ENCODE assay signal across 18 cellular contexts in the genomic region with DNA sequence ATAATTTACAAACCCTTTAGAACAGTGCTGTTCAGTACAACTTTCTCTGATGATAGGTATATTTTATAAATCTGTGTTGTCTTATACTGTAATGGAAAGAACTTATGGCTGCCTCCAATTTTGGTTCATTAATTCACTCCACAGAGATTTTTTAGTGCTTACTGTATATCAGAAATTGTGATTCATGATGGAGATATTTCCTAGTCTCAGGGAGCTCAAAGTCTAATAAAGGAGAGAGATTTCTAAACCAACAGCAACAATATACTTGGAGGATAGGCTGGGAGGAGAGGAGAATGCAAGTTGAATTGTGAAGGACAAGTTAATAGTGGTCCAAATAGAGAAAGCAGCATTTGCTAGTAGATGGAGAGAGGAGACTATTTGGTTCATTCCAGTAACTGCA.
DNase-seq lines count a peak whose midpoint lies in the region; ATAC-seq and TF ChIP-seq lines count a peak whose summit lies in the region.
"Had no signal": no experiment of that assay in that cellular context is flagged by ENCODE, and none has a peak within 500 bp of the region (broad histone marks: within the 10 kb centered on the region; RNA-seq: fewer than 3 reads in every experiment).

No MANE protein-coding gene starts in this region.

- H3K9me3 Mint-ChIP-seq in osteocyte (ENCODE audit: unreplicated experiment): peaks cover 10% of the 10 kb centered on the region

- H3K36me3 Mint-ChIP-seq in osteocyte (ENCODE audit: unreplicated experiment): peaks cover 11% of the 10 kb centered on the region

- POLR2A ChIA-PET in RWPE1 (lab: Yijun Ruan, JAX; ENCODE audit: low non-redundant PET): no interaction called here

- ATAC-seq in GM19035 (IDR thresholded peaks at IDR 0.05; ENCODE audit: unreplicated experiment) (no peak), GM19452 (IDR thresholded peaks at IDR 0.05; ENCODE audit: unreplicated experiment) (no peak)

- TF ChIP-seq CTCF in RWPE1 (conservative IDR thresholded peaks at IDR 0.05; ENCODE audit: low read depth): no peak
- no peak for TF ChIP-seq CTCF in osteocyte (IDR thresholded peaks at IDR 0.05)

- peak overlapping the region; percentile 12 for H3K27ac Mint-ChIP-seq in osteocyte (ENCODE audit: unreplicated experiment)
- H3K27ac Mint-ChIP-seq: brain, CD14-positive monocyte, type B pancreatic cell had no signal

- H3K4me1 Mint-ChIP-seq in osteocyte (ENCODE audit: unreplicated experiment): peaks cover 54% of the 10 kb centered on the region
- H3K4me1 Mint-ChIP-seq: CD14-positive monocyte had no signal

- CTCF ChIA-PET in RWPE1 (lab: Yijun Ruan, JAX): interaction anchor here (0.6 kb wide), 1 partner anchor 34 kb away, joined by 3 read pairs; no protein-coding TSS in a partner anchor

- DNase-seq in EL (peak; percentile 79), RWPE1 (ENCODE audit: low spot score) (peak; percentile 20), epithelial cell of prostate (ENCODE audit: low read depth, low spot score) (no peak), osteocyte (ENCODE audit: extremely low spot score, unreplicated experiment) (no peak), substantia nigra (lab: John Stamatoyannopoulos, UW) (no peak), MV-4-11 (lab: John Stamatoyannopoulos, UW) (no peak)
- DNase-seq: activated effector memory CD4-positive, alpha-beta T cell treated with anti-CD3 and anti-CD28 coated beads, Interleukin-2, amount 50 U/mL, for 16 hours; glutamatergic neuron; H7; islet precursor cell; midbrain had no signal

- H3K4me3 Mint-ChIP-seq in osteocyte (ENCODE audit: unreplicated experiment): no peak overlapping the region
- H3K4me3 Mint-ChIP-seq: brain, CD14-positive monocyte, type B pancreatic cell had no signal

- H3K27ac ChIP-seq in RWPE1 (no peak overlapping the region), epithelial cell of prostate (peak overlapping the region; percentile 57), substantia nigra (ENCODE audit: low read depth, low read length, poor library complexity, severe bottlenecking) (no peak overlapping the region)
- H3K27ac ChIP-seq: neutrophil, VCaP had no signal

- H3K27me3 Mint-ChIP-seq in osteocyte (ENCODE audit: unreplicated experiment): no peaks in the 10 kb centered on the region
- H3K27me3 Mint-ChIP-seq: brain, type B pancreatic cell had no signal

Comparison
In these comparisons a context has a peak if more than half of its experiments do, and no peak if none do; other contexts are left out.
1. DNase-seq: peak in EL (single experiment) and RWPE1 (single experiment); none in epithelial cell of prostate (single experiment), osteocyte (single experiment), substantia nigra (0 of 49) and MV-4-11 (single experiment).